In the genomic region with DNA sequence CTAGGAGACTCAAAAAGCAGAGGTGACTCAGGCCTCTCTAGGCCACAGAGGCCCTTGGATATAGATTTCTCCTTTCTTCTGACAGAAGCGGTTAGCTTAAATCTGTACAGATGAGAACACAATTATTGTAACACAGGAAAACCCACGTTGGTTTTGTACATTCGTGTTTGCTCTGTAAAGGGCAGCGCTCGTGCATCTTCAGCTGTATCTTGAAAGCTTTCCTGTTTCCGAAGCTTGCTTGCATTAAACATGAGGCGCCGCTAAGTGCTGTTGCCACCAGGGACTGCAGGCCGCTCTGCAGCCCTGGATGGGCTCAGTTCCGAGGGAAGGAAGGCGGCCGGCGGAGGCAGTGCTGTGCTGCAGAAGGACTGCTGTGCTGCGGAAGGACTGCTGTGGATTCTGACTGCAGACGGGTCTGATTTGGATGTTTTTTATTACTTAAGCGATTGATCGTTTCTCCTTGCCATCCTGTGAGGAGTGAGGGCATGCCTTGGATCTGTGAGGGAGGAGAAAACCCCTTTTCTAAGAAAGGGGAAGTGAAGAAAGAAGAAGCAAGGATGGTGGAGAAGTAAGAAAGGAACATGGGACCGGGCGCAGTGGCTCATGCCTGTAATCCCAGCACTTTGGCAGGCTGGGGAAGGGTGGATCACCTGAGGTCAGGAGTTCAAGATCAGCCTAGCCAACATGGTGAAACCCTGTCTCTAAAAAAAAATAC, we compare ENCODE assay signal across 10 cellular contexts.
DNase-seq lines count a peak whose midpoint lies in the region; ATAC-seq and TF ChIP-seq lines count a peak whose summit lies in the region.
"Had no signal": no experiment of that assay in that cellular context is flagged by ENCODE, and none has a peak within 500 bp of the region (broad histone marks: within the 10 kb centered on the region; RNA-seq: fewer than 3 reads in every experiment).

No MANE protein-coding gene starts in this region.

- no peaks in the 10 kb centered on the region for H3K36me3 ChIP-seq in effector memory CD4-positive, alpha-beta T cell (ENCODE audit: control insufficient read depth, insufficient read depth, low read length)
- H3K36me3 ChIP-seq: heart right ventricle had no signal

- ATAC-seq in HG02623 (IDR thresholded peaks at IDR 0.05; ENCODE audit: unreplicated experiment): peak; percentile 37
- no peak for ATAC-seq in GM19351 (IDR thresholded peaks at IDR 0.05; ENCODE audit: unreplicated experiment)

- DNase-seq in SIG-M5 treated with dmso at 0.1 percent for 504 hours (lab: John Stamatoyannopoulos, UW; ENCODE audit: unreplicated experiment) (peak; percentile 34), SIG-M5 (lab: John Stamatoyannopoulos, UW) (no peak), astrocyte of the cerebellum (ENCODE audit: low read depth) (no peak), midbrain (lab: John Stamatoyannopoulos, UW) (peak; percentile 13), NCI-H345 treated with DMSO at 0.1 percent for 48 hours (lab: John Stamatoyannopoulos, UW; ENCODE audit: unreplicated experiment) (no peak)
- no peak for DNase-seq in effector memory CD4-positive, alpha-beta T cell

- H3K9me3 ChIP-seq in effector memory CD4-positive, alpha-beta T cell (ENCODE audit: control insufficient read depth, low read length): no peaks in the 10 kb centered on the region
- H3K9me3 ChIP-seq: heart right ventricle had no signal

- no peaks in the 10 kb centered on the region for H3K27me3 ChIP-seq in effector memory CD4-positive, alpha-beta T cell (replicated peaks; ENCODE audit: control insufficient read depth, insufficient read depth, low read length, poor library complexity, severe bottlenecking)

- H3K4me3 ChIP-seq in astrocyte of the cerebellum (ENCODE audit: low read depth, low read length): no peak overlapping the region
- no peak overlapping the region for H3K4me3 ChIP-seq in effector memory CD4-positive, alpha-beta T cell (ENCODE audit: insufficient read depth, low read depth, low read length, poor library complexity, severe bottlenecking)
- H3K4me3 ChIP-seq: heart right ventricle had no signal

- TF ChIP-seq CTCF in astrocyte of the cerebellum (IDR thresholded peaks at IDR 0.05; ENCODE audit: low read depth, low read length, missing control alignments): peak; percentile 46

- no peaks in the 10 kb centered on the region for H3K4me1 ChIP-seq in effector memory CD4-positive, alpha-beta T cell (ENCODE audit: control insufficient read depth, insufficient read depth, low read length, poor library complexity, severe bottlenecking)

- H3K27ac ChIP-seq in effector memory CD4-positive, alpha-beta T cell (ENCODE audit: insufficient read depth, low read length, poor library complexity, severe bottlenecking): no peak overlapping the region
- H3K27ac ChIP-seq: C4-2B, heart right ventricle had no signal

- in situ Hi-C loops in astrocyte of the cerebellum (cut with HindIII; ENCODE audit: low sequenced_read_pairs): loop anchor here (25.0 kb wide), 1 partner anchor 237 kb away; no protein-coding TSS in a partner anchor

Comparison
In these comparisons a context has a peak if more than half of its experiments do, and no peak if none do; other contexts are left out.
1. DNase-seq: peak in SIG-M5 treated with dmso at 0.1 percent for 504 hours (single experiment) and midbrain (single experiment); none in SIG-M5 (single experiment), astrocyte of the cerebellum (single experiment), effector memory CD4-positive, alpha-beta T cell (0 of 3) and NCI-H345 treated with DMSO at 0.1 percent for 48 hours (single experiment).